Comparison of ENCODE assay signal across 10 cellular contexts in genomic region chr17:7482742-7483088, GRCh38. TPM values are rescaled to one million over a fixed set of nuclear protein-coding genes. Genes with fewer than 3 reads are reported as not detected.
A peak's percentile ranks its signal among the peaks of the same experiment; 100 is the strongest.
DNase-seq lines count a peak whose midpoint lies in the region; ATAC-seq, FAIRE-seq and TF ChIP-seq lines count a peak whose summit lies in the region.
"Not testable (repeated sequence)": the region's sequence is repeated elsewhere in the genome, so short reads cannot be mapped to it uniquely, and the experiment has no call there.
"Had no signal": no experiment of that assay in that cellular context is flagged by ENCODE, and none has a peak within 500 bp of the region (broad histone marks: within the 10 kb centered on the region; RNA-seq: fewer than 3 reads in every experiment).

No MANE protein-coding gene starts in this region.

- RAD21 ChIA-PET in GM12878 (lab: Charles Lee; ENCODE audit: unreplicated experiment), result not testable (repeated sequence)

- WGBS in GM12878 (ENCODE audit: insufficient coverage, insufficient replicate concordance, low lambda C conversion rate, missing lambda C conversion rate), result 68% methylated on average over 6 of the region's 6 CpGs
- WGBS in esophagus squamous epithelium, 2 donors, result 66 to 69% methylated on average over 4 to 5 of the region's 6 CpGs
- WGBS in lung, 2 donors, result 74 to 78% methylated on average over 6 of the region's 6 CpGs
- 73 to 74% methylated on average over 6 of the region's 6 CpGs for WGBS in pancreas, 2 donors

- H3K9ac ChIP-seq in GM12878 (ENCODE audit: control insufficient read depth, insufficient read depth, low read length), result peak overlapping the region; percentile 100

- not testable (repeated sequence) for H2AFZ ChIP-seq in GM12878 (ENCODE audit: control insufficient read depth, low read depth, low read length)

- H3K27ac ChIP-seq in CD4-positive, alpha-beta memory T cell (ENCODE audit: low read depth, low read length), result peak overlapping the region; percentile 99
- H3K27ac ChIP-seq in KOPT-K1 (ENCODE audit: low read depth, low read length, poor library complexity, severe bottlenecking) (peak overlapping the region; percentile 99), GM12878 (ENCODE audit: control insufficient read depth, insufficient read depth) (peak overlapping the region; percentile 100), esophagus squamous epithelium (peak overlapping the region; percentile 98 to 100 (median 99)), lung (ENCODE audit: low read depth in 1 of 2, low read length in 1 of 2) (peak overlapping the region; percentile 99 to 100), pancreas (peak overlapping the region; percentile 90 to 100 (median 100)), thoracic aorta (peak overlapping the region; percentile 99 to 100)

- H3K36me3 Mint-ChIP-seq in CD4-positive, alpha-beta memory T cell, result peaks cover 0 to 45% of the 10 kb centered on the region in 2 donors
- H3K36me3 Mint-ChIP-seq in activated CD4-positive, alpha-beta T cell treated with anti-CD3 and anti-CD28 coated beads for 36 hours (ENCODE audit: low read depth), result peaks cover 24% of the 10 kb centered on the region

- intact Hi-C loops in CD4-positive, alpha-beta memory T cell (cut with micrococcal nuclease); esophagus squamous epithelium (cut with DNase I); pancreas (cut with DNase I): not testable (repeated sequence)
- intact Hi-C loops in activated CD4-positive, alpha-beta T cell treated with anti-CD3 and anti-CD28 coated beads for 36 hours (cut with DNase I, micrococcal nuclease), result loop anchor here (1.0 to 10.0 kb wide), 6 partner anchors 133 to 900 kb away; partner anchors contain the start of genes CTDNEP1 (in 1 of the 2), ELP5 (in 1 of the 2), PER1 (in 1 of the 2) and RNASEK (in 1 of the 2)
- intact Hi-C loops in GM12878 (cut with micrococcal nuclease; ENCODE audit: unreplicated experiment), result loop anchor here (1.0 to 10.0 kb wide), 2 partner anchors 47 to 202 kb away; partner anchors contain the start of genes TMEM102, TP53 and WRAP53

- H3K4me3 Mint-ChIP-seq in CD4-positive, alpha-beta memory T cell, result peak overlapping the region; percentile 96 to 100 (median 98)
- peak overlapping the region; percentile 99 for H3K4me3 Mint-ChIP-seq in activated CD4-positive, alpha-beta T cell treated with anti-CD3 and anti-CD28 coated beads for 36 hours

- SMC1A ChIA-PET in GM12878 (lab: Charles Lee; ENCODE audit: uncharacterized antibody, unreplicated experiment), result interaction anchor here (1.5 kb wide), 1 partner anchor 42 kb away, joined by 3 read pairs; no protein-coding TSS in a partner anchor

- TF ChIP-seq CTCF in GM12878 (IDR thresholded peaks at IDR 0.05 in 2 of 3, conservative IDR thresholded peaks at IDR 0.05 in 1 of 3; ENCODE audit: control insufficient read depth in 2 of 3, extremely low read depth in 1 of 3, insufficient read depth in 1 of 3, low read depth in 3 of 3, low read length in 3 of 3); esophagus squamous epithelium (IDR thresholded peaks at IDR 0.05); lung (IDR thresholded peaks at IDR 0.05; ENCODE audit: control extremely low read depth, extremely low read depth); pancreas (IDR thresholded peaks at IDR 0.05); thoracic aorta (IDR thresholded peaks at IDR 0.05): not testable (repeated sequence)

- POLR2A ChIA-PET in CD4-positive, alpha-beta memory T cell (lab: Charles Lee; ENCODE audit: partially characterized antibody), result interaction anchor here (1.3 to 13.8 kb wide), 12 partner anchors 20 to 204 kb away, joined by 4 to 398 read pairs (median 23); partner anchors contain the start of genes ACAP1, CHRNB1, FGF11 and FXR2
- POLR2A ChIA-PET in activated CD4-positive, alpha-beta T cell treated with anti-CD3 and anti-CD28 coated beads for 36 hours (lab: Charles Lee), result not testable (repeated sequence)
- POLR2A ChIA-PET in GM12878 (lab: Charles Lee), result interaction anchor here (3.0 to 6.6 kb wide), 2 partner anchors 27 to 44 kb away, joined by 17 to 63 read pairs; partner anchors contain the start of genes FGF11 and TMEM102

- TF ChIP-seq POLR2A in GM12878 (IDR thresholded peaks at IDR 0.05; ENCODE audit: low read depth, low read length); esophagus squamous epithelium (IDR thresholded peaks at IDR 0.05): not testable (repeated sequence)

- not testable (repeated sequence) for BruUV-seq in GM12878 (replicated peaks; lab: Mats Ljungman, UMichigan)

- ATAC-seq in activated CD4-positive, alpha-beta T cell treated with anti-CD3 and anti-CD28 coated beads for 36 hours; GM12878; lung (ENCODE audit: insufficient read depth, low FRiP score); pancreas; thoracic aorta (ENCODE audit: insufficient number of reproducible peaks, low FRiP score, low read depth): not testable (repeated sequence)

- H3K4me1 Mint-ChIP-seq in CD4-positive, alpha-beta memory T cell, result peaks cover 48 to 89% (median 63%) of the 10 kb centered on the region in 4 donors
- H3K4me1 Mint-ChIP-seq in activated CD4-positive, alpha-beta T cell treated with anti-CD3 and anti-CD28 coated beads for 36 hours, result peaks cover 67% of the 10 kb centered on the region

- CTCF ChIA-PET in CD4-positive, alpha-beta memory T cell (lab: Charles Lee; ENCODE audit: partially characterized antibody), result interaction anchor here (1.2 kb wide), 1 partner anchor 127 kb away, joined by 3 read pairs; the partner anchor contains the start of gene TMEM95
- CTCF ChIA-PET in activated CD4-positive, alpha-beta T cell treated with anti-CD3 and anti-CD28 coated beads for 36 hours (lab: Charles Lee); GM12878 (lab: Yijun Ruan, JAX): not testable (repeated sequence)

- in situ Hi-C loops in GM12878 (cut with MboI), result not testable (repeated sequence)

- peak overlapping the region; percentile 99 to 100 (median 100) for H3K27ac Mint-ChIP-seq in CD4-positive, alpha-beta memory T cell
- H3K27ac Mint-ChIP-seq in activated CD4-positive, alpha-beta T cell treated with anti-CD3 and anti-CD28 coated beads for 36 hours, result peak overlapping the region; percentile 100

- not testable (repeated sequence) for TF ChIP-seq RAD21 in GM12878 (IDR thresholded peaks at IDR 0.05; ENCODE audit: insufficient read depth, low read depth, low read length)

- not testable (repeated sequence) for H3K27me3 ChIP-seq in CD4-positive, alpha-beta memory T cell (ENCODE audit: insufficient read depth, low read length); GM12878 (replicated peaks in 1 of 2; ENCODE audit: control insufficient read depth in 2 of 2, insufficient read depth in 2 of 2, low read length in 1 of 2); esophagus squamous epithelium; lung (ENCODE audit: control insufficient read depth, insufficient read depth); pancreas; thoracic aorta (replicated peaks; ENCODE audit: insufficient read depth)

- H3K9me3 ChIP-seq in CD4-positive, alpha-beta memory T cell (ENCODE audit: control insufficient read depth in 1 of 2, low read length in 2 of 2); KOPT-K1 (ENCODE audit: insufficient read depth, low read length, poor library complexity, severe bottlenecking); GM12878 (replicated peaks; ENCODE audit: control insufficient read depth, insufficient read depth, low read length); esophagus squamous epithelium; lung (ENCODE audit: control insufficient read depth in 2 of 2, insufficient read depth in 1 of 2, low read length in 1 of 2); pancreas; thoracic aorta: not testable (repeated sequence)

- not testable (repeated sequence) for H3K36me3 ChIP-seq in CD4-positive, alpha-beta memory T cell (ENCODE audit: insufficient read depth, low read length); GM12878 (ENCODE audit: control insufficient read depth in 2 of 2, insufficient read depth in 2 of 2, low read length in 1 of 2); esophagus squamous epithelium; lung (ENCODE audit: control insufficient read depth in 2 of 2, insufficient read depth in 2 of 2, low read length in 2 of 2); pancreas; thoracic aorta
- peaks cover 15% of the 10 kb centered on the region for H3K36me3 ChIP-seq in KOPT-K1 (ENCODE audit: insufficient read depth, low read length)

- H3K79me2 ChIP-seq in GM12878 (ENCODE audit: control insufficient read depth, insufficient read depth, low read length), result peaks cover 52% of the 10 kb centered on the region

- DNase-seq in CD4-positive, alpha-beta memory T cell; GM12878 (ENCODE audit: low read depth, low spot score); esophagus squamous epithelium (lab: John Stamatoyannopoulos, UW); lung (ENCODE audit: low spot score); pancreas; thoracic aorta (ENCODE audit: low spot score): not testable (repeated sequence)
- DNase-seq in activated CD4-positive, alpha-beta T cell treated with anti-CD3 and anti-CD28 coated beads for 36 hours, result peak; percentile 28

- peaks cover 54% of the 10 kb centered on the region for H3K4me1 ChIP-seq in CD4-positive, alpha-beta memory T cell (ENCODE audit: insufficient read depth, low read length)
- not testable (repeated sequence) for H3K4me1 ChIP-seq in GM12878 (ENCODE audit: control insufficient read depth, insufficient read depth, low read length)
- H3K4me1 ChIP-seq in esophagus squamous epithelium (peaks cover 33 to 78% (median 38%) of the 10 kb centered on the region in 3 donors), lung (ENCODE audit: control insufficient read depth in 2 of 2, insufficient read depth in 2 of 2, low read length in 2 of 2) (peaks cover 6 to 26% of the 10 kb centered on the region in 2 donors), pancreas (peaks cover 15 to 28% (median 20%) of the 10 kb centered on the region in 3 donors), thoracic aorta (ENCODE audit: control insufficient read depth in 1 of 2, low read depth in 2 of 2) (peaks cover 30 to 53% of the 10 kb centered on the region in 2 donors)

- H3K4me2 ChIP-seq in GM12878 (ENCODE audit: control insufficient read depth, insufficient read depth), result peak overlapping the region; percentile 97

- H3K9me3 Mint-ChIP-seq in CD4-positive, alpha-beta memory T cell; activated CD4-positive, alpha-beta T cell treated with anti-CD3 and anti-CD28 coated beads for 36 hours (ENCODE audit: low read depth): not testable (repeated sequence)

- peak overlapping the region; percentile 92 to 95 for H3K4me3 ChIP-seq in CD4-positive, alpha-beta memory T cell (ENCODE audit: low read length in 2 of 2)
- H3K4me3 ChIP-seq in GM12878 (peak overlapping the region; percentile 99), esophagus squamous epithelium (peak overlapping the region in 3 of 4 donors; percentile 68 to 89 (median 71)), pancreas (peak overlapping the region in 2 of 4 donors; percentile 57 to 68), thoracic aorta (peak overlapping the region; percentile 83)
- H3K4me3 ChIP-seq in lung, result not testable (repeated sequence)

- not testable (repeated sequence) for FAIRE-seq in GM12878 (lab: Jason Lieb, UNC); pancreas (lab: Jason Lieb, UNC)

- TF ChIP-seq EP300 in GM12878 (IDR thresholded peaks at IDR 0.05; ENCODE audit: borderline replicate concordance in 1 of 2, control insufficient read depth in 1 of 2, low read depth in 2 of 2, low read length in 2 of 2), result not testable (repeated sequence)

- H3K27me3 Mint-ChIP-seq in CD4-positive, alpha-beta memory T cell; activated CD4-positive, alpha-beta T cell treated with anti-CD3 and anti-CD28 coated beads for 36 hours: not testable (repeated sequence)

- H4K20me1 ChIP-seq in GM12878 (ENCODE audit: control insufficient read depth, insufficient read depth), result not testable (repeated sequence)

RNA-seq across cellular contexts. Expression of gene POLR2A, which starts 1.5 kb away (rescaled TPM):
- 100 to 1,000 TPM; 178 to 191 TPM for total RNA-seq in CD4-positive, alpha-beta memory T cell
- polyA plus RNA-seq in CD4-positive, alpha-beta memory T cell, result 10 to 100 TPM in 1 of 2 donors, 1 to 10 TPM in 1; 8.6 to 76.2 TPM
- 100 to 1,000 TPM; 193 to 203 TPM for total RNA-seq in activated CD4-positive, alpha-beta T cell treated with anti-CD3 and anti-CD28 coated beads for 36 hours
- 174 and 219 TPM in 2 replicates for total RNA-seq in GM12878 (2013; cell fraction: nucleolus; rRNA removed)
- total RNA-seq in GM12878 (2014; rRNA removed) (25.6 and 28.9 TPM in 2 replicates), GM12878 (2014; rRNA removed; fragmentation: Illumina TruSeq; extraction: Trizol) (12.0 and 12.5 TPM in 2 replicates), GM12878 (2021) (111 and 121 TPM in 2 replicates), esophagus squamous epithelium (10 to 100 TPM; 59.3 to 94.9 (median 78.2) TPM), lung (100 to 1,000 TPM; 113 to 129 TPM), pancreas (10 to 100 TPM; 45.7 to 62.6 (median 53.8) TPM), thoracic aorta (100 to 1,000 TPM in 1 of 2 donors, 10 to 100 TPM in 1; 77.8 to 151 TPM)
- 68.9 TPM for polyA plus RNA-seq in GM12878 (2011; ENCODE audit: low read depth)
- polyA plus RNA-seq in GM12878 (2011; rRNA removed) (7.9 and 19.3 TPM in 2 replicates), GM12878 (2014; fragmentation: Illumina TruSeq; extraction: Trizol) (47.6 and 57.7 TPM in 2 replicates), GM12878 (2014; fragmentation: Nextera tagmentation; extraction: Ambion mirVana) (1 to 10 TPM; 1.7 to 2.8 TPM), GM12878 (2014; rRNA removed) (37.8 and 45.5 TPM in 2 replicates), GM12878 (2016; fragmentation: Nextera tagmentation; extraction: Ambion mirVana) (10 to 100 TPM; 88.2 to 95.0 TPM), lung (10 to 100 TPM; 37.8 to 40.9 TPM), pancreas (10 to 100 TPM; 24.5 to 83.6 TPM)
- polyA plus RNA-seq in GM12878 (2011; cell fraction: cytosol; rRNA removed), result 26.4 and 47.8 TPM in 2 replicates
- 84.9 and 129 TPM in 2 replicates for polyA plus RNA-seq in GM12878 (2011; cell fraction: nucleus; rRNA removed)
- polyA plus RNA-seq in GM12878 (2012), result 74.8 and 80.1 TPM in 2 replicates
- polyA minus RNA-seq in GM12878 (2011; rRNA and poly(A)+ RNA removed), result 99.0 and 179 TPM in 2 replicates
- polyA minus RNA-seq in GM12878 (2011; cell fraction: cytosol; rRNA and poly(A)+ RNA removed), result 87.3 and 103 TPM in 2 replicates
- 91.4 and 180 TPM in 2 replicates for polyA minus RNA-seq in GM12878 (2011; cell fraction: nucleus; rRNA and poly(A)+ RNA removed)

RNA-seq across cellular contexts. Expression of gene SLC35G6, which starts 1.5 kb away (rescaled TPM):
- total RNA-seq in CD4-positive, alpha-beta memory T cell, result not detected
- polyA plus RNA-seq in CD4-positive, alpha-beta memory T cell, result not detected
- total RNA-seq in activated CD4-positive, alpha-beta T cell treated with anti-CD3 and anti-CD28 coated beads for 36 hours, result not detected
- total RNA-seq in GM12878 (2013; cell fraction: nucleolus; rRNA removed), result not detected in 2 replicates
- total RNA-seq in GM12878 (2014; rRNA removed), result not detected in 2 replicates
- not detected in 2 replicates for total RNA-seq in GM12878 (2014; rRNA removed; fragmentation: Illumina TruSeq; extraction: Trizol)
- total RNA-seq in GM12878 (2021), result not detected in 2 replicates
- not detected for polyA plus RNA-seq in GM12878 (2011; ENCODE audit: low read depth)
- polyA plus RNA-seq in GM12878 (2011; rRNA removed), result not detected in 2 replicates
- polyA plus RNA-seq in GM12878 (2011; cell fraction: cytosol; rRNA removed), result not detected in 2 replicates
- polyA plus RNA-seq in GM12878 (2011; cell fraction: nucleus; rRNA removed), result not detected in 2 replicates
- 0.13 and 0.18 TPM in 2 replicates for polyA plus RNA-seq in GM12878 (2012)
- polyA plus RNA-seq in GM12878 (2014; fragmentation: Illumina TruSeq; extraction: Trizol), result not detected in 2 replicates
- not detected for polyA plus RNA-seq in GM12878 (2014; fragmentation: Nextera tagmentation; extraction: Ambion mirVana)
- not detected in 2 replicates for polyA plus RNA-seq in GM12878 (2014; rRNA removed)
- polyA plus RNA-seq in GM12878 (2016; fragmentation: Nextera tagmentation; extraction: Ambion mirVana), result under 1 TPM in 1 of 2 experiments, not detected in 1; 0.20 TPM
- polyA minus RNA-seq in GM12878 (2011; rRNA and poly(A)+ RNA removed), result 0.10 TPM in 1 of 2 replicates, not detected in the other
- not detected in 2 replicates for polyA minus RNA-seq in GM12878 (2011; cell fraction: cytosol; rRNA and poly(A)+ RNA removed)
- polyA minus RNA-seq in GM12878 (2011; cell fraction: nucleus; rRNA and poly(A)+ RNA removed), result not detected in 2 replicates
- total RNA-seq in esophagus squamous epithelium, result not detected
- total RNA-seq in lung, result not detected
- not detected for polyA plus RNA-seq in lung
- total RNA-seq in pancreas, result not detected
- under 1 TPM in 1 of 2 donors, not detected in 1; 0.08 TPM for polyA plus RNA-seq in pancreas
- total RNA-seq in thoracic aorta, result not detected
- total RNA-seq: endothelial cell of umbilical vein, renal cortical epithelial cell had no signal
- polyA plus RNA-seq: endothelial cell of umbilical vein had no signal

RNA-seq across cellular contexts. Expression of gene ZBTB4, which starts 3.3 kb away (rescaled TPM):
- 10 to 100 TPM; 75.2 to 75.7 TPM for total RNA-seq in CD4-positive, alpha-beta memory T cell
- 10 to 100 TPM in 1 of 2 donors, 1 to 10 TPM in 1; 4.6 to 21.2 TPM for polyA plus RNA-seq in CD4-positive, alpha-beta memory T cell
- 10 to 100 TPM; 17.5 to 20.9 TPM for total RNA-seq in activated CD4-positive, alpha-beta T cell treated with anti-CD3 and anti-CD28 coated beads for 36 hours
- total RNA-seq in GM12878 (2013; cell fraction: nucleolus; rRNA removed), result 26.9 and 29.2 TPM in 2 replicates
- total RNA-seq in GM12878 (2014; rRNA removed), result 7.6 and 8.3 TPM in 2 replicates
- 6.1 and 6.2 TPM in 2 replicates for total RNA-seq in GM12878 (2014; rRNA removed; fragmentation: Illumina TruSeq; extraction: Trizol)
- 14.9 and 15.1 TPM in 2 replicates for total RNA-seq in GM12878 (2021)
- 6.7 TPM for polyA plus RNA-seq in GM12878 (2011; ENCODE audit: low read depth)
- polyA plus RNA-seq in GM12878 (2011; rRNA removed), result 7.6 and 8.9 TPM in 2 replicates
- polyA plus RNA-seq in GM12878 (2011; cell fraction: cytosol; rRNA removed), result 8.8 and 9.3 TPM in 2 replicates
- polyA plus RNA-seq in GM12878 (2011; cell fraction: nucleus; rRNA removed), result 26.2 and 29.9 TPM in 2 replicates
- polyA plus RNA-seq in GM12878 (2012), result 14.6 and 15.8 TPM in 2 replicates
- polyA plus RNA-seq in GM12878 (2014; fragmentation: Illumina TruSeq; extraction: Trizol), result 9.2 and 9.4 TPM in 2 replicates
- 1 to 10 TPM; 2.0 to 3.0 TPM for polyA plus RNA-seq in GM12878 (2014; fragmentation: Nextera tagmentation; extraction: Ambion mirVana)
- polyA plus RNA-seq in GM12878 (2014; rRNA removed), result 8.9 and 9.7 TPM in 2 replicates
- polyA plus RNA-seq in GM12878 (2016; fragmentation: Nextera tagmentation; extraction: Ambion mirVana), result 1 to 10 TPM; 4.3 to 4.6 TPM
- 8.7 and 14.0 TPM in 2 replicates for polyA minus RNA-seq in GM12878 (2011; rRNA and poly(A)+ RNA removed)
- polyA minus RNA-seq in GM12878 (2011; cell fraction: cytosol; rRNA and poly(A)+ RNA removed), result 4.5 and 4.8 TPM in 2 replicates
- polyA minus RNA-seq in GM12878 (2011; cell fraction: nucleus; rRNA and poly(A)+ RNA removed), result 7.0 and 12.9 TPM in 2 replicates
- total RNA-seq in esophagus squamous epithelium, result 10 to 100 TPM; 13.4 to 35.1 (median 28.5) TPM
- total RNA-seq in lung, result 10 to 100 TPM; 40.4 to 56.4 TPM
- polyA plus RNA-seq in lung, result 10 to 100 TPM; 20.1 to 26.5 TPM
- 10 to 100 TPM; 20.3 to 30.2 (median 22.2) TPM for total RNA-seq in pancreas
- polyA plus RNA-seq in pancreas, result 10 to 100 TPM; 17.3 to 19.2 TPM
- 10 to 100 TPM; 56.2 to 72.3 TPM for total RNA-seq in thoracic aorta

RNA-seq across cellular contexts. Expression of gene CHRNB1, which starts 37.9 kb away (rescaled TPM):
- 1 to 10 TPM; 9.1 to 9.5 TPM for total RNA-seq in CD4-positive, alpha-beta memory T cell
- polyA plus RNA-seq in CD4-positive, alpha-beta memory T cell, result 10 to 100 TPM; 24.1 to 29.2 TPM
- total RNA-seq in activated CD4-positive, alpha-beta T cell treated with anti-CD3 and anti-CD28 coated beads for 36 hours, result 1 to 10 TPM; 7.8 to 8.7 TPM
- total RNA-seq in GM12878 (2013; cell fraction: nucleolus; rRNA removed), result 8.8 and 10.3 TPM in 2 replicates
- total RNA-seq in GM12878 (2014; rRNA removed) (10.8 and 12.0 TPM in 2 replicates), GM12878 (2014; rRNA removed; fragmentation: Illumina TruSeq; extraction: Trizol) (12.8 and 12.9 TPM in 2 replicates), GM12878 (2021) (5.8 and 7.4 TPM in 2 replicates), esophagus squamous epithelium (1 to 10 TPM; 2.4 to 7.2 (median 4.6) TPM), lung (10 to 100 TPM; 10.5 to 10.7 TPM), pancreas (10 to 100 TPM in 2 of 6 donors, 1 to 10 TPM in 4; 7.5 to 15.0 (median 8.7) TPM), thoracic aorta (10 to 100 TPM; 11.6 to 17.6 TPM)
- 5.9 TPM for polyA plus RNA-seq in GM12878 (2011; ENCODE audit: low read depth)
- polyA plus RNA-seq in GM12878 (2011; rRNA removed) (9.1 and 11.0 TPM in 2 replicates), GM12878 (2014; fragmentation: Illumina TruSeq; extraction: Trizol) (12.2 and 14.4 TPM in 2 replicates), GM12878 (2014; fragmentation: Nextera tagmentation; extraction: Ambion mirVana) (10 to 100 TPM; 13.2 to 14.8 TPM), GM12878 (2014; rRNA removed) (10.6 and 11.6 TPM in 2 replicates), GM12878 (2016; fragmentation: Nextera tagmentation; extraction: Ambion mirVana) (10 to 100 TPM in 1 of 2 experiments, 1 to 10 TPM in 1; 8.5 to 10.7 TPM), lung (10 to 100 TPM in 1 of 2 donors, 1 to 10 TPM in 1; 7.0 to 11.9 TPM), pancreas (10 to 100 TPM in 1 of 2 donors, 1 to 10 TPM in 1; 9.7 to 11.1 TPM)
- 20.4 and 24.7 TPM in 2 replicates for polyA plus RNA-seq in GM12878 (2011; cell fraction: cytosol; rRNA removed)
- polyA plus RNA-seq in GM12878 (2011; cell fraction: nucleus; rRNA removed), result 9.5 and 9.7 TPM in 2 replicates
- polyA plus RNA-seq in GM12878 (2012), result 10.9 and 11.6 TPM in 2 replicates
- polyA minus RNA-seq in GM12878 (2011; rRNA and poly(A)+ RNA removed), result 7.5 and 13.9 TPM in 2 replicates
- polyA minus RNA-seq in GM12878 (2011; cell fraction: cytosol; rRNA and poly(A)+ RNA removed), result 2.1 and 4.1 TPM in 2 replicates
- polyA minus RNA-seq in GM12878 (2011; cell fraction: nucleus; rRNA and poly(A)+ RNA removed), result 3.0 and 4.3 TPM in 2 replicates

RNA-seq across cellular contexts. Expression of gene FGF11, which starts 43.4 kb away (rescaled TPM):
- 1 to 10 TPM; 2.7 to 3.3 TPM for total RNA-seq in CD4-positive, alpha-beta memory T cell
- under 1 TPM in 1 of 2 donors, not detected in 1; 0.14 TPM for polyA plus RNA-seq in CD4-positive, alpha-beta memory T cell
- total RNA-seq in activated CD4-positive, alpha-beta T cell treated with anti-CD3 and anti-CD28 coated beads for 36 hours, result 10 to 100 TPM in 1 of 2 experiments, 1 to 10 TPM in 1; 6.9 to 10.6 TPM
- total RNA-seq in GM12878 (2013; cell fraction: nucleolus; rRNA removed), result 23.7 and 26.4 TPM in 2 replicates
- total RNA-seq in GM12878 (2014; rRNA removed) (2.3 and 3.0 TPM in 2 replicates), GM12878 (2014; rRNA removed; fragmentation: Illumina TruSeq; extraction: Trizol) (1.8 and 2.4 TPM in 2 replicates), GM12878 (2021) (3.0 TPM in 2 replicates), esophagus squamous epithelium (10 to 100 TPM in 1 of 4 donors, 1 to 10 TPM in 3; 2.7 to 18.1 (median 6.1) TPM), lung (1 to 10 TPM in 1 of 2 donors, under 1 TPM in 1; 0.52 to 3.5 TPM), pancreas (1 to 10 TPM in 1 of 6 donors, under 1 TPM in 5; 0.09 to 1.1 (median 0.31) TPM), thoracic aorta (under 1 TPM in 1 of 2 donors, not detected in 1; 0.68 TPM)
- polyA plus RNA-seq in GM12878 (2011; ENCODE audit: low read depth), result 13.9 TPM
- polyA plus RNA-seq in GM12878 (2011; rRNA removed) (15.6 and 21.1 TPM in 2 replicates), GM12878 (2014; fragmentation: Illumina TruSeq; extraction: Trizol) (3.5 and 4.1 TPM in 2 replicates), GM12878 (2014; fragmentation: Nextera tagmentation; extraction: Ambion mirVana) (1 to 10 TPM in 1 of 2 experiments, under 1 TPM in 1; 0.69 to 1.3 TPM), GM12878 (2014; rRNA removed) (2.3 and 2.8 TPM in 2 replicates), GM12878 (2016; fragmentation: Nextera tagmentation; extraction: Ambion mirVana) (1 to 10 TPM in 1 of 2 experiments, under 1 TPM in 1; 0.97 to 1.8 TPM), lung (under 1 TPM; 0.47 to 0.79 TPM), pancreas (under 1 TPM; 0.61 to 0.65 TPM)
- polyA plus RNA-seq in GM12878 (2011; cell fraction: cytosol; rRNA removed), result 14.9 and 20.2 TPM in 2 replicates
- polyA plus RNA-seq in GM12878 (2011; cell fraction: nucleus; rRNA removed), result 42.8 and 79.1 TPM in 2 replicates
- polyA plus RNA-seq in GM12878 (2012), result 18.4 and 22.6 TPM in 2 replicates
- polyA minus RNA-seq in GM12878 (2011; rRNA and poly(A)+ RNA removed), result 6.2 and 10.5 TPM in 2 replicates
- polyA minus RNA-seq in GM12878 (2011; cell fraction: cytosol; rRNA and poly(A)+ RNA removed), result 3.7 and 3.8 TPM in 2 replicates
- 6.6 and 6.9 TPM in 2 replicates for polyA minus RNA-seq in GM12878 (2011; cell fraction: nucleus; rRNA and poly(A)+ RNA removed)
- total RNA-seq: endothelial cell of umbilical vein had no signal
